ENCODE assay signal across 8 cellular contexts in the genomic region with DNA sequence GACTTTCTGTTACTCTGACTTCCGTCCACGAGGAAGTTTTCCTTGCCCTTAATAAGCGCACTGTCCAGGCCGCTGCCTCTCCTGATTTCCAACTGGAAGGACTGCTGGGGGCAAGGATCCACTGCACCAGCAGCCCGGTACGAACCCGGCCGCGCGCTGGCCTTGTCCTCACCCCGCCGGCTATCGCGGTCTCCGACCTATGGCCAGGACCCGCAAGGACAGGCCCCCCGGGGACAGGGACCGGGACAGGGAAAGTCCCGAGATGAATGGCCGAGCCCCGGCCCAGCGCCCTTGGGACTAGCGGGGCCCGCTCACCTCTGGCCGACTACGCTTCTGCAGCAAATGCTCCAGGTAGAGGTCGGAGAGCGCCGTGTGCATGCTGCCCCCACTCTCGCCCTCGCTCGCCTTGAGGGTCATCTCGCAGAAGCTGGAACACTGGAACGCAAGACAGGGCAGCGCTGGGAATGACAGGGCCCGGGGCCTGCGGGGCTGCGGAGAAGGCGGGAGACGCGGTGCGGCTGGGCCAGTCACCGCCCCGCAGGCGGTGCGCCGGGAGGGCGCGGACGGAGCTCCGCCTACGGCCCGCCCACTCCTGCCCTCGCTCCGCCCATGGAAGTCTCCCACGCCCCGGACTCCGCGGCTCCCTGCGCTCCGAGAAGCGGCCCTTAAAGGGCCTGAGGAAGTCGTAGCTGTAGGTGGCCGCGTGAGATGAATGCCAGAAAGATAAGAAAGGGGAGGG. TPM values are rescaled to one million over a fixed set of nuclear protein-coding genes. Genes with fewer than 3 reads are reported as not detected.
DNase-seq lines count a peak whose midpoint lies in the region; ATAC-seq, FAIRE-seq and TF ChIP-seq lines count a peak whose summit lies in the region.

A gene (minus strand): TSS at position 529 of the 739 bp plus-strand sequence. CDS start 112 bp downstream, at position 417.

- H3K4me3 ChIP-seq in SJSA1 (peak within 1 kb of the TSS; percentile 61), neuron (ENCODE audit: low read length) (peak within 1 kb of the TSS; percentile 45)

- no peak for FAIRE-seq in D721Med (lab: Jason Lieb, UNC)
- FAIRE-seq in HTR-8/SVneo (lab: Jason Lieb, UNC), result no peak

- peak; percentile 85 for ATAC-seq in GM21360 (IDR thresholded peaks at IDR 0.05; ENCODE audit: unreplicated experiment)

- DNase-seq in D721Med (ENCODE audit: insufficient read length, low spot score) (peak; percentile 60), HTR-8/SVneo (ENCODE audit: insufficient read length, low spot score) (peak; percentile 9), SJSA1 (ENCODE audit: low read depth in 1 of 2, low spot score in 2 of 2) (peak; percentile 64 to 75), foreskin melanocyte (peak; percentile 54), stromal cell of bone marrow (ENCODE audit: low read depth) (peak; percentile 43)
- DNase-seq in activated gamma-delta T cell treated with anti-CD3 and anti-CD28 coated beads, Interleukin-2, amount 50 U/mL, for 16 hours (ENCODE audit: low read depth), result peak; percentile 38

- H2AFZ ChIP-seq in neuron (ENCODE audit: low read depth, low read length), result no peak within 1 kb of the TSS

- H3K4me1 ChIP-seq in SJSA1 (replicated peaks) (peaks cover 13% of the 10 kb centered on the region), neuron (ENCODE audit: insufficient read depth, low read length) (peaks cover 7% of the 10 kb centered on the region)

- H3K36me3 ChIP-seq in SJSA1, result no peaks in the 10 kb centered on the region
- no peaks in the 10 kb centered on the region for H3K36me3 ChIP-seq in neuron (ENCODE audit: insufficient read depth, low read length)

- no peak for TF ChIP-seq CTCF in D721Med (IDR thresholded peaks at IDR 0.05; ENCODE audit: insufficient read depth, missing control alignments)

- no peaks in the 10 kb centered on the region for H3K27me3 ChIP-seq in SJSA1 (replicated peaks)
- peaks cover 34% of the 10 kb centered on the region for H3K27me3 ChIP-seq in neuron (ENCODE audit: insufficient read depth, low read length)

- H3K27ac ChIP-seq in SJSA1, result no peak within 1 kb of the TSS

- H3K9me3 ChIP-seq in SJSA1 (replicated peaks), result no peaks in the 10 kb centered on the region
- peaks cover 3% of the 10 kb centered on the region for H3K9me3 ChIP-seq in neuron (ENCODE audit: low read length)

RNA-seq across cellular contexts. Expression of the gene that starts here (rescaled TPM):
- total RNA-seq in SJSA1 (2014; rRNA removed; shearing (Covaris generic)), result 26.5 and 40.1 TPM in 2 replicates

Comparison
In these comparisons a context has a peak if more than half of its experiments do, and no peak if none do; other contexts are left out.
1. DNase-seq: peak in every context shown above with its lines; median percentile 70 in SJSA1; 60 in D721Med; 54 in foreskin melanocyte; 43 in stromal cell of bone marrow; 38 in activated gamma-delta T cell treated with anti-CD3 and anti-CD28 coated beads, Interleukin-2, amount 50 U/mL, for 16 hours; 9 in HTR-8/SVneo.